In genomic region chr3:62605413-62606068, GRCh38 we compare ENCODE assay signal across 15 cellular contexts.
"Had no signal": no experiment of that assay in that cellular context is flagged by ENCODE, and none has a peak within 500 bp of the region (broad histone marks: within the 10 kb centered on the region; RNA-seq: fewer than 3 reads in every experiment).

No MANE protein-coding gene starts in this region.

- FAIRE-seq: endometrium, frontal cortex had no signal

- H3K27ac ChIP-seq: heart right ventricle, left ventricle myocardium inferior, tibial nerve had no signal

- H3K4me3 ChIP-seq: heart right ventricle, left ventricle myocardium inferior, tibial nerve had no signal

- ATAC-seq: activated CD4-positive, alpha-beta T cell treated with anti-CD3 and anti-CD28 coated beads for 36 hours; activated CD8-positive, alpha-beta T cell treated with anti-CD3 and anti-CD28 coated beads for 36 hours; activated T-cell treated with anti-CD3 and anti-CD28 coated beads, Interleukin-2, amount 50 U/mL, for 72 hours; heart right ventricle; stimulated activated memory B cell treated with anti-CD40 and anti-IgM and Interleukin-4, amounts not matched to agents 10 μg/mL and 1 μg/mL and 100 μg/mL, for 72 hours had no signal

- DNase-seq: activated CD4-positive, alpha-beta T cell treated with anti-CD3 and anti-CD28 coated beads for 36 hours; activated CD8-positive, alpha-beta memory T cell treated with anti-CD3 and anti-CD28 coated beads, Interleukin-2, amount 50 U/mL, for 4 hours; activated CD8-positive, alpha-beta T cell treated with anti-CD3 and anti-CD28 coated beads for 36 hours; activated gamma-delta T cell treated with Interleukin-2 at 50 U/mL for 16 hours; activated naive CD8-positive, alpha-beta T cell treated with anti-CD3 and anti-CD28 coated beads, Interleukin-2, amount 10 ng/mL, durations not matched to agents 7 days and 5 days; activated T-cell treated with anti-CD3 and anti-CD28 coated beads, Interleukin-2, amount 50 U/mL, for 72 hours; anterior cingulate cortex; heart right ventricle; islet precursor cell; left ventricle myocardium inferior; mesenchymal stem cell had no signal

- H3K27me3 ChIP-seq: heart right ventricle, tibial nerve had no signal

- H3K36me3 ChIP-seq: heart right ventricle, left ventricle myocardium inferior, tibial nerve had no signal

- H3K9me3 ChIP-seq: heart right ventricle, left ventricle myocardium inferior, tibial nerve had no signal
